9 cellular contexts compared by ENCODE assay signal in the genomic region with DNA sequence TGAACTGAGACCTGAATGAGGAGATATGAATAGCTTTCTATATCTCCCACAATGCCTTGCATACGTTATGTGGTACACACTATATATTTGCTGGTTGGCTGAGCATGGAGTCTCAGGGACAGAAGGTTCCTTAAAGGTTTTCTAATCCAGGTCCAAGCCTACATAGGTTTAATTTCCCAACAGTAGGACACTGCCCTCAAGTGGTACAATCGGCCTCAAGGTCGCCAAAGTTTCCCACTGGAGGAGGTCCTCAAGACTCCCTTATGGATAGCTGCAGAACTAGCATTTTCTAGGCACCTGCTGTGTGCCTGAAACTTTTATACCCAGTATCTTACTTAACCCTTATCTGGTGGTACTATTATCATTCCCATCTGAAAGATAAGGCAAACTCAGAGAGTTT. TPM values are rescaled to one million over a fixed set of nuclear protein-coding genes. Genes with fewer than 3 reads are reported as not detected.
DNase-seq lines count a peak whose midpoint lies in the region; ATAC-seq, FAIRE-seq and TF ChIP-seq lines count a peak whose summit lies in the region.
"Had no signal": no experiment of that assay in that cellular context is flagged by ENCODE, and none has a peak within 500 bp of the region (broad histone marks: within the 10 kb centered on the region; RNA-seq: fewer than 3 reads in every experiment).

No MANE protein-coding gene starts in this region.

- peak; percentile 57 for TF ChIP-seq RAD21 in Ishikawa (IDR thresholded peaks at IDR 0.05; ENCODE audit: low read depth)
- peak; percentile 44 to 71; a peak in 3 of 4 replicates for TF ChIP-seq RAD21 in K562 (CRISPR knock-in tag; conservative IDR thresholded peaks at IDR 0.05 in 1 of 2, IDR thresholded peaks at IDR 0.05 in 1 of 2)
- TF ChIP-seq RAD21 in liver (IDR thresholded peaks at IDR 0.05) = peak; percentile 61 to 73

- 0% methylated on average over 3 of the region's 3 CpGs for WGBS in K562 (ENCODE audit: insufficient coverage, low coverage, missing lambda C conversion rate)
- WGBS in liver = 19% methylated on average over 3 of the region's 3 CpGs

- peak; percentile 60 for FAIRE-seq in K562 (lab: Jason Lieb, UNC)

- no peak overlapping the region for H3K27ac ChIP-seq in K562 (ENCODE audit: extremely low read depth, low read depth, low read length)
- no peak overlapping the region for H3K27ac ChIP-seq in liver (ENCODE audit: low read depth in 1 of 2, low read length in 2 of 2)

- TF ChIP-seq EP300 in Ishikawa (IDR thresholded peaks at IDR 0.05; ENCODE audit: borderline replicate concordance) (no peak), K562 (IDR thresholded peaks at IDR 0.05; ENCODE audit: low read length) (no peak)

- POLR2A ChIA-PET in BJ (lab: Charles Lee) (no interaction called here), K562 (lab: Yijun Ruan, JAX) (no interaction called here)

- H4K20me1 ChIP-seq in K562 (replicated peaks; ENCODE audit: control insufficient read depth, insufficient read depth, low read length) = no peaks in the 10 kb centered on the region

- no peak overlapping the region for H3K9ac ChIP-seq in K562 (ENCODE audit: insufficient read depth in 1 of 2, low read depth in 2 of 2, low read length in 2 of 2)
- no peak overlapping the region for H3K9ac ChIP-seq in liver (ENCODE audit: low read depth in 1 of 2, low read length in 2 of 2)

- peak; percentile 85 for ATAC-seq in K562
- ATAC-seq in left colon = no peak
- ATAC-seq: activated T-cell treated with anti-CD3 and anti-CD28 coated beads, Interleukin-2, amount 50 U/mL, for 4 hours had no signal

- no peak overlapping the region for H3K4me2 ChIP-seq in K562 (ENCODE audit: insufficient read depth, low read length)

- H3K9me3 ChIP-seq in K562 (replicated peaks; ENCODE audit: control insufficient read depth, insufficient read depth, low read depth, low read length) = no peaks in the 10 kb centered on the region; the same call in 1 of the 2 replicates
- no peaks in the 10 kb centered on the region for H3K9me3 ChIP-seq in liver (ENCODE audit: control insufficient read depth in 4 of 4, low read length in 3 of 4)

- H3K4me1 ChIP-seq in K562 (replicated peaks in 1 of 2; ENCODE audit: control insufficient read depth in 2 of 2, insufficient read depth in 2 of 2, low read length in 2 of 2) = no peaks in the 10 kb centered on the region
- peaks cover 0 to 6% (median 3%) of the 10 kb centered on the region in 4 donors for H3K4me1 ChIP-seq in liver (ENCODE audit: control insufficient read depth in 4 of 4, insufficient read depth in 4 of 4, low read length in 3 of 4)

- H2AFZ ChIP-seq in K562 (ENCODE audit: low read depth, low read length) = no peak overlapping the region

- no peaks in the 10 kb centered on the region for H3K9me1 ChIP-seq in K562 (ENCODE audit: control insufficient read depth, insufficient read depth, low read length)

- H3K36me3 ChIP-seq in BJ (ENCODE audit: control insufficient read depth, insufficient read depth, low read length) (no peaks in the 10 kb centered on the region), K562 (ENCODE audit: control insufficient read depth, insufficient read depth, low read length) (no peaks in the 10 kb centered on the region), liver (ENCODE audit: control insufficient read depth in 4 of 4, insufficient read depth in 3 of 4, low read depth in 1 of 4, low read length in 3 of 4) (no peaks in the 10 kb centered on the region)

- no peaks in the 10 kb centered on the region for H3K79me2 ChIP-seq in K562 (ENCODE audit: control insufficient read depth, insufficient read depth, low read length)

- DNase-seq in BJ (ENCODE audit: low read depth) = no peak
- DNase-seq in K562 (ENCODE audit: extremely low read depth in 1 of 4, low spot score in 3 of 4) = peak in 2 of 4 experiments; percentile 31 to 47
- no peak for DNase-seq in KG1 (lab: John Stamatoyannopoulos, UW)
- no peak for DNase-seq in epidermal melanocyte (ENCODE audit: insufficient read length, low spot score)
- DNase-seq in A172 (ENCODE audit: low spot score) = no peak
- DNase-seq in left colon = no peak
- DNase-seq: activated T-cell treated with anti-CD3 and anti-CD28 coated beads, Interleukin-2, amount 50 U/mL, for 4 hours had no signal

- in situ Hi-C loops in K562 (cut with MboI) = loop anchor here (25.0 kb wide), 1 partner anchor 621 kb away; no protein-coding TSS in a partner anchor

- H3K4me3 ChIP-seq in BJ (ENCODE audit: low read depth, low read length) = no peak overlapping the region
- no peak overlapping the region for H3K4me3 ChIP-seq in K562
- H3K4me3 ChIP-seq in liver (ENCODE audit: low read depth in 1 of 3, low read length in 3 of 3) = no peak overlapping the region

- no TSS peak for BruUV-seq in K562 (replicated peaks; lab: Mats Ljungman, UMichigan)

- CTCF ChIA-PET in BJ (lab: Yijun Ruan, JAX) = interaction anchor here (0.6 to 1.6 kb wide), 7 partner anchors 13 to 1784 kb away, joined by 3 to 7 read pairs (median 3); no protein-coding TSS in a partner anchor
- CTCF ChIA-PET in K562 (lab: Yijun Ruan, JAX; ENCODE audit: low intra/inter-chr PET ratio) = interaction anchor here (1.8 kb wide), 1 partner anchor 75 kb away, joined by 8 read pairs; no protein-coding TSS in a partner anchor

- TF ChIP-seq POLR2A in K562 (conservative IDR thresholded peaks at IDR 0.05) = no peak

- intact Hi-C loops in K562 (cut with micrococcal nuclease) (loop anchor here (1.0 to 5.0 kb wide), 3 partner anchors 75 to 626 kb away; no protein-coding TSS in a partner anchor), left colon (cut with DNase I, micrococcal nuclease) (loop anchor here in 1 of 2 donors (10.0 kb wide), 1 partner anchor 73 kb away; no protein-coding TSS in a partner anchor)

- H3K27me3 ChIP-seq in BJ (ENCODE audit: control insufficient read depth, insufficient read depth, low read length) (no peaks in the 10 kb centered on the region), K562 (ENCODE audit: control insufficient read depth in 2 of 2, insufficient read depth in 2 of 2, low read length in 2 of 2) (no peaks in the 10 kb centered on the region), liver (ENCODE audit: control insufficient read depth in 4 of 4, insufficient read depth in 4 of 4, low read length in 3 of 4) (peaks cover 0 to 2% (median 0%) of the 10 kb centered on the region in 4 donors)

- TF ChIP-seq CTCF in BJ (IDR thresholded peaks at IDR 0.05; ENCODE audit: insufficient read depth, low read depth, low read length) = peak; percentile 42
- peak; percentile 36 to 58 (median 46); a peak in 5 of 6 replicates for TF ChIP-seq CTCF in K562 (IDR thresholded peaks at IDR 0.05 in 2 of 3, conservative IDR thresholded peaks at IDR 0.05 in 1 of 3; ENCODE audit: insufficient read depth in 2 of 3, low read depth in 1 of 3, low read length in 3 of 3)
- TF ChIP-seq CTCF in liver (IDR thresholded peaks at IDR 0.05; ENCODE audit: low read depth, low read length, missing input control) = no peak

TF ChIP-seq in Ishikawa, 13 proteins besides CTCF, POLR2A, EP300 and RAD21 (continues in another document):
- TF ChIP-seq, protein P1, sequence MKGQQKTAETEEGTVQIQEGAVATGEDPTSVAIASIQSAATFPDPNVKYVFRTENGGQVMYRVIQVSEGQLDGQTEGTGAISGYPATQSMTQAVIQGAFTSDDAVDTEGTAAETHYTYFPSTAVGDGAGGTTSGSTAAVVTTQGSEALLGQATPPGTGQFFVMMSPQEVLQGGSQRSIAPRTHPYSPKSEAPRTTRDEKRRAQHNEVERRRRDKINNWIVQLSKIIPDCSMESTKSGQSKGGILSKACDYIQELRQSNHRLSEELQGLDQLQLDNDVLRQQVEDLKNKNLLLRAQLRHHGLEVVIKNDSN (IDR thresholded peaks at IDR 0.05) = no peak

TF ChIP-seq in K562, 482 proteins besides CTCF, POLR2A, EP300 and RAD21 (continues in another document):
- no peak for TF ChIP-seq ZNF184 (CRISPR knock-in tag; IDR thresholded peaks at IDR 0.05)
- peak; percentile 30; the same call in 1 of the 2 replicates for TF ChIP-seq STAG1 (CRISPR knock-in tag; IDR thresholded peaks at IDR 0.05; ENCODE audit: borderline replicate concordance)
- peak; percentile 41; the same call in 1 of the 2 replicates for TF ChIP-seq SMC3 (conservative IDR thresholded peaks at IDR 0.05; ENCODE audit: insufficient read depth, low read depth, low read length)

TF ChIP-seq in liver, 16 proteins besides CTCF, POLR2A, EP300 and RAD21:
- TF ChIP-seq FOXA2 (IDR thresholded peaks at IDR 0.05) (no peak), HNF4G (IDR thresholded peaks at IDR 0.05) (no peak), TAF1 (conservative IDR thresholded peaks at IDR 0.05) (no peak), RXRA (IDR thresholded peaks at IDR 0.05) (no peak)

RNA-seq across cellular contexts. Expression of a gene that starts 21.0 kb away (rescaled TPM):
- polyA plus RNA-seq in BJ (2011; rRNA removed) = 10.8 and 15.2 TPM in 2 replicates
- polyA minus RNA-seq in BJ (2011; rRNA and poly(A)+ RNA removed) = 5.1 and 8.5 TPM in 2 replicates
- total RNA-seq in K562 (2011; cell fraction: chromatin; rRNA removed; ENCODE audit: low replicate concordance) = 0.93 and 2.6 TPM in 2 replicates
- total RNA-seq in K562 (2011; cell fraction: nucleolus; rRNA removed) = 3.4 and 4.2 TPM in 2 replicates
- total RNA-seq in K562 (2011; cell fraction: nucleoplasm; rRNA removed) = 2.8 and 3.4 TPM in 2 replicates
- total RNA-seq in K562 (2014; rRNA removed) = 1.9 and 2.2 TPM in 2 replicates
- 0.41 and 0.51 TPM in 2 replicates for total RNA-seq in K562 (2014; rRNA removed; fragmentation: Illumina TruSeq; extraction: Trizol)
- total RNA-seq in K562 (2015; rRNA removed; fragmentation: Illumina TruSeq; extraction: Trizol) = 0.75 and 0.91 TPM in 2 replicates
- total RNA-seq in K562 (2021) = 2.1 TPM in 2 replicates
- 1.1 and 1.5 TPM in 2 replicates for polyA plus RNA-seq in K562 (2011; rRNA removed)
- 1.8 and 2.9 TPM in 2 replicates for polyA plus RNA-seq in K562 (2011; cell fraction: cytosol; rRNA removed)
- polyA plus RNA-seq in K562 (2011; cell fraction: nucleus; rRNA removed) = 1.3 and 1.5 TPM in 2 replicates
- 1.0 and 1.1 TPM in 2 replicates for polyA plus RNA-seq in K562 (2012)
- polyA plus RNA-seq in K562 (2014; fragmentation: Illumina TruSeq; extraction: Trizol) = 0.88 and 1.3 TPM in 2 replicates
- under 1 TPM in 1 of 2 experiments, not detected in 1; 0.01 TPM for polyA plus RNA-seq in K562 (2014; fragmentation: Nextera tagmentation; extraction: Ambion mirVana)
- 1.5 and 1.6 TPM in 2 replicates for polyA plus RNA-seq in K562 (2014; rRNA removed)
- 0.70 and 0.99 TPM in 2 replicates for polyA minus RNA-seq in K562 (2011; rRNA and poly(A)+ RNA removed)
- 1.5 and 2.2 TPM in 2 replicates for polyA minus RNA-seq in K562 (2011; cell fraction: cytosol; rRNA and poly(A)+ RNA removed)
- polyA minus RNA-seq in K562 (2011; cell fraction: nucleus; rRNA and poly(A)+ RNA removed) = 0.81 and 1.00 TPM in 2 replicates
- 1 to 10 TPM; 8.3 to 8.9 TPM for total RNA-seq in liver
- 1 to 10 TPM; 3.6 to 7.9 TPM for polyA plus RNA-seq in liver
- 6.7 and 8.3 TPM in 2 replicates for total RNA-seq in A172 (2014; rRNA removed; shearing (Covaris generic))
- total RNA-seq in left colon = 10 to 100 TPM; 68.5 to 80.0 TPM
